1 cellular context compared by ENCODE assay signal in the genomic region with DNA sequence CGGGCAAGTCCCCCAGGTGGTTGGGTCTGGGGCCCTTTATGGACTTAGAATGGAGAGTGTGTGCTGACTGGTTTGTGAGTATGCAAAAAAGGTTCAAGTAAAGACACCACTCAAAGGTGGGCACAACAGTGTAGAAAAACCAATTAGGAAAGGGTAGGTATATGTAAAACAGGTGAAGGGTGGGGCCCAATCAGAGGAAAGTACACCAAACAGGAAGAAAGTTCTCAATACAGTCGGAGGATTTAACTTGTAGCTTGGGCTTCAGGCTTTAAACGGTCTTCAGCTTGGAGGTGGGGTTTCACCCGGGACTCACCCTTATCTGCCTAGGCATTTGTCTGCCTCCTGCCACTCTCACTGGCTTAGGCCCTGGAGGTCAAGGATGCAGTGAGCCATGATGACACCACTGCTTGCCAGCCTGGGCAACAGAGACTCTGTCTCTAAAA.
TF ChIP-seq lines count a peak whose summit lies in the region.

No MANE protein-coding gene starts in this region.

TF ChIP-seq in K562, 482 proteins besides CTCF, POLR2A, EP300 and RAD21 (continued from another document and continues in another):
- TF ChIP-seq EWSR1 (IDR thresholded peaks at IDR 0.05; ENCODE audit: borderline replicate concordance, low read depth, partially characterized antibody) (no peak), ZBTB17 (CRISPR knock-in tag; IDR thresholded peaks at IDR 0.05) (no peak), RFX7 (CRISPR knock-in tag; IDR thresholded peaks at IDR 0.05) (no peak), ILK (tag; IDR thresholded peaks at IDR 0.05; ENCODE audit: borderline replicate concordance, low read depth) (no peak), CREBBP (IDR thresholded peaks at IDR 0.05; ENCODE audit: low read depth, low read length) (no peak), TEAD1 (CRISPR knock-in tag; IDR thresholded peaks at IDR 0.05) (no peak), ARID1B (IDR thresholded peaks at IDR 0.05) (peak; percentile 71), SP1 (CRISPR knock-in tag; IDR thresholded peaks at IDR 0.05) (no peak), MAFK (IDR thresholded peaks at IDR 0.05; ENCODE audit: low read length) (no peak), BCL6 (CRISPR knock-in tag; IDR thresholded peaks at IDR 0.05) (no peak), ETV5 (CRISPR knock-in tag; IDR thresholded peaks at IDR 0.05; ENCODE audit: low read depth) (no peak), GTF2F1 (IDR thresholded peaks at IDR 0.05; ENCODE audit: low read depth, low read length) (no peak), ZBTB8A (IDR thresholded peaks at IDR 0.05; ENCODE audit: partially characterized antibody) (no peak), ZNF239 (CRISPR knock-in tag; IDR thresholded peaks at IDR 0.05) (no peak), PTBP1 (IDR thresholded peaks at IDR 0.05; ENCODE audit: low read depth, low read length) (no peak), MCM7 (IDR thresholded peaks at IDR 0.05) (no peak), LEF1 (IDR thresholded peaks at IDR 0.05) (no peak; the same call in 1 of the 2 replicates), GABPB2 (CRISPR knock-in tag; conservative IDR thresholded peaks at IDR 0.05) (no peak), KAT7 (CRISPR knock-in tag; IDR thresholded peaks at IDR 0.05; ENCODE audit: borderline replicate concordance) (no peak), TAF1 (IDR thresholded peaks at IDR 0.05; ENCODE audit: control insufficient read depth, extremely low read depth, insufficient read depth, low read length, severe bottlenecking) (peak; percentile 12), HDAC2 (IDR thresholded peaks at IDR 0.05) (peak; percentile 46; the same call in 1 of the 2 replicates), STAT5B (CRISPR knock-in tag; IDR thresholded peaks at IDR 0.05) (no peak), ZNF561 (CRISPR knock-in tag; conservative IDR thresholded peaks at IDR 0.05) (no peak), ZNF707 (CRISPR knock-in tag; conservative IDR thresholded peaks at IDR 0.05) (no peak), SPI1 (IDR thresholded peaks at IDR 0.05; ENCODE audit: borderline replicate concordance, low read depth, low read length) (no peak)
- TF ChIP-seq, protein P1, sequence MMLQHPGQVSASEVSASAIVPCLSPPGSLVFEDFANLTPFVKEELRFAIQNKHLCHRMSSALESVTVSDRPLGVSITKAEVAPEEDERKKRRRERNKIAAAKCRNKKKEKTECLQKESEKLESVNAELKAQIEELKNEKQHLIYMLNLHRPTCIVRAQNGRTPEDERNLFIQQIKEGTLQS (IDR thresholded peaks at IDR 0.05) = no peak
- TF ChIP-seq, protein P1 (CRISPR knock-in tag; conservative IDR thresholded peaks at IDR 0.05) = no peak
- TF ChIP-seq, protein P2, sequence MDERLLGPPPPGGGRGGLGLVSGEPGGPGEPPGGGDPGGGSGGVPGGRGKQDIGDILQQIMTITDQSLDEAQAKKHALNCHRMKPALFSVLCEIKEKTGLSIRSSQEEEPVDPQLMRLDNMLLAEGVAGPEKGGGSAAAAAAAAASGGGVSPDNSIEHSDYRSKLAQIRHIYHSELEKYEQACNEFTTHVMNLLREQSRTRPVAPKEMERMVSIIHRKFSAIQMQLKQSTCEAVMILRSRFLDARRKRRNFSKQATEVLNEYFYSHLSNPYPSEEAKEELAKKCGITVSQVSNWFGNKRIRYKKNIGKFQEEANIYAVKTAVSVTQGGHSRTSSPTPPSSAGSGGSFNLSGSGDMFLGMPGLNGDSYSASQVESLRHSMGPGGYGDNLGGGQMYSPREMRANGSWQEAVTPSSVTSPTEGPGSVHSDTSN (CRISPR knock-in tag; IDR thresholded peaks at IDR 0.05; ENCODE audit: low read depth) = peak; percentile 33; the same call in 1 of the 2 replicates
- TF ChIP-seq, protein P2 (tag; conservative IDR thresholded peaks at IDR 0.05; ENCODE audit: low read depth) = peak; percentile 72
- TF ChIP-seq, protein P3, sequence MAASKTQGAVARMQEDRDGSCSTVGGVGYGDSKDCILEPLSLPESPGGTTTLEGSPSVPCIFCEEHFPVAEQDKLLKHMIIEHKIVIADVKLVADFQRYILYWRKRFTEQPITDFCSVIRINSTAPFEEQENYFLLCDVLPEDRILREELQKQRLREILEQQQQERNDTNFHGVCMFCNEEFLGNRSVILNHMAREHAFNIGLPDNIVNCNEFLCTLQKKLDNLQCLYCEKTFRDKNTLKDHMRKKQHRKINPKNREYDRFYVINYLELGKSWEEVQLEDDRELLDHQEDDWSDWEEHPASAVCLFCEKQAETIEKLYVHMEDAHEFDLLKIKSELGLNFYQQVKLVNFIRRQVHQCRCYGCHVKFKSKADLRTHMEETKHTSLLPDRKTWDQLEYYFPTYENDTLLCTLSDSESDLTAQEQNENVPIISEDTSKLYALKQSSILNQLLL (CRISPR knock-in tag; IDR thresholded peaks at IDR 0.05; ENCODE audit: borderline replicate concordance) = no peak
- TF ChIP-seq, protein P4, sequence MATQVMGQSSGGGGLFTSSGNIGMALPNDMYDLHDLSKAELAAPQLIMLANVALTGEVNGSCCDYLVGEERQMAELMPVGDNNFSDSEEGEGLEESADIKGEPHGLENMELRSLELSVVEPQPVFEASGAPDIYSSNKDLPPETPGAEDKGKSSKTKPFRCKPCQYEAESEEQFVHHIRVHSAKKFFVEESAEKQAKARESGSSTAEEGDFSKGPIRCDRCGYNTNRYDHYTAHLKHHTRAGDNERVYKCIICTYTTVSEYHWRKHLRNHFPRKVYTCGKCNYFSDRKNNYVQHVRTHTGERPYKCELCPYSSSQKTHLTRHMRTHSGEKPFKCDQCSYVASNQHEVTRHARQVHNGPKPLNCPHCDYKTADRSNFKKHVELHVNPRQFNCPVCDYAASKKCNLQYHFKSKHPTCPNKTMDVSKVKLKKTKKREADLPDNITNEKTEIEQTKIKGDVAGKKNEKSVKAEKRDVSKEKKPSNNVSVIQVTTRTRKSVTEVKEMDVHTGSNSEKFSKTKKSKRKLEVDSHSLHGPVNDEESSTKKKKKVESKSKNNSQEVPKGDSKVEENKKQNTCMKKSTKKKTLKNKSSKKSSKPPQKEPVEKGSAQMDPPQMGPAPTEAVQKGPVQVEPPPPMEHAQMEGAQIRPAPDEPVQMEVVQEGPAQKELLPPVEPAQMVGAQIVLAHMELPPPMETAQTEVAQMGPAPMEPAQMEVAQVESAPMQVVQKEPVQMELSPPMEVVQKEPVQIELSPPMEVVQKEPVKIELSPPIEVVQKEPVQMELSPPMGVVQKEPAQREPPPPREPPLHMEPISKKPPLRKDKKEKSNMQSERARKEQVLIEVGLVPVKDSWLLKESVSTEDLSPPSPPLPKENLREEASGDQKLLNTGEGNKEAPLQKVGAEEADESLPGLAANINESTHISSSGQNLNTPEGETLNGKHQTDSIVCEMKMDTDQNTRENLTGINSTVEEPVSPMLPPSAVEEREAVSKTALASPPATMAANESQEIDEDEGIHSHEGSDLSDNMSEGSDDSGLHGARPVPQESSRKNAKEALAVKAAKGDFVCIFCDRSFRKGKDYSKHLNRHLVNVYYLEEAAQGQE (CRISPR knock-in tag; IDR thresholded peaks at IDR 0.05; ENCODE audit: low read depth) = no peak
- TF ChIP-seq, protein P5, sequence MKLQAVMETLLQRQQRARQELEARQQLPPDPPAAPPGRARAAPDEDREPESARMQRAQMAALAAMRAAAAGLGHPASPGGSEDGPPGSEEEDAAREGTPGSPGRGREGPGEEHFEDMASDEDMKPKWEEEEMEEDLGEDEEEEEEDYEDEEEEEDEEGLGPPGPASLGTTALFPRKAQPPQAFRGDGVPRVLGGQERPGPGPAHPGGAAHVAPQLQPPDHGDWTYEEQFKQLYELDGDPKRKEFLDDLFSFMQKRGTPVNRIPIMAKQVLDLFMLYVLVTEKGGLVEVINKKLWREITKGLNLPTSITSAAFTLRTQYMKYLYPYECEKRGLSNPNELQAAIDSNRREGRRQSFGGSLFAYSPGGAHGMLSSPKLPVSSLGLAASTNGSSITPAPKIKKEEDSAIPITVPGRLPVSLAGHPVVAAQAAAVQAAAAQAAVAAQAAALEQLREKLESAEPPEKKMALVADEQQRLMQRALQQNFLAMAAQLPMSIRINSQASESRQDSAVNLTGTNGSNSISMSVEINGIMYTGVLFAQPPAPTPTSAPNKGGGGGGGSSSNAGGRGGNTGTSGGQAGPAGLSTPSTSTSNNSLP (IDR thresholded peaks at IDR 0.05; ENCODE audit: borderline replicate concordance, low read depth, low read length) = no peak
- TF ChIP-seq, protein P6, sequence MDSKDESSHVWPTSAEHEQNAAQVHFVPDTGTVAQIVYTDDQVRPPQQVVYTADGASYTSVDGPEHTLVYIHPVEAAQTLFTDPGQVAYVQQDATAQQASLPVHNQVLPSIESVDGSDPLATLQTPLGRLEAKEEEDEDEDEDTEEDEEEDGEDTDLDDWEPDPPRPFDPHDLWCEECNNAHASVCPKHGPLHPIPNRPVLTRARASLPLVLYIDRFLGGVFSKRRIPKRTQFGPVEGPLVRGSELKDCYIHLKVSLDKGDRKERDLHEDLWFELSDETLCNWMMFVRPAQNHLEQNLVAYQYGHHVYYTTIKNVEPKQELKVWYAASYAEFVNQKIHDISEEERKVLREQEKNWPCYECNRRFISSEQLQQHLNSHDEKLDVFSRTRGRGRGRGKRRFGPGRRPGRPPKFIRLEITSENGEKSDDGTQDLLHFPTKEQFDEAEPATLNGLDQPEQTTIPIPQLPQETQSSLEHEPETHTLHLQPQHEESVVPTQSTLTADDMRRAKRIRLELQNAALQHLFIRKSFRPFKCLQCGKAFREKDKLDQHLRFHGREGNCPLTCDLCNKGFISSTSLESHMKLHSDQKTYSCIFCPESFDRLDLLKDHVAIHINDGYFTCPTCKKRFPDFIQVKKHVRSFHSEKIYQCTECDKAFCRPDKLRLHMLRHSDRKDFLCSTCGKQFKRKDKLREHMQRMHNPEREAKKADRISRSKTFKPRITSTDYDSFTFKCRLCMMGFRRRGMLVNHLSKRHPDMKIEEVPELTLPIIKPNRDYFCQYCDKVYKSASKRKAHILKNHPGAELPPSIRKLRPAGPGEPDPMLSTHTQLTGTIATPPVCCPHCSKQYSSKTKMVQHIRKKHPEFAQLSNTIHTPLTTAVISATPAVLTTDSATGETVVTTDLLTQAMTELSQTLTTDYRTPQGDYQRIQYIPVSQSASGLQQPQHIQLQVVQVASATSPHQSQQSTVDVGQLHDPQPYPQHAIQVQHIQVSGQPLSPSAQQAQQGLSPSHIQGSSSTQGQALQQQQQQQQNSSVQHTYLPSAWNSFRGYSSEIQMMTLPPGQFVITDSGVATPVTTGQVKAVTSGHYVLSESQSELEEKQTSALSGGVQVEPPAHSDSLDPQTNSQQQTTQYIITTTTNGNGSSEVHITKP (IDR thresholded peaks at IDR 0.05; ENCODE audit: partially characterized antibody) = no peak
- TF ChIP-seq, protein P7, sequence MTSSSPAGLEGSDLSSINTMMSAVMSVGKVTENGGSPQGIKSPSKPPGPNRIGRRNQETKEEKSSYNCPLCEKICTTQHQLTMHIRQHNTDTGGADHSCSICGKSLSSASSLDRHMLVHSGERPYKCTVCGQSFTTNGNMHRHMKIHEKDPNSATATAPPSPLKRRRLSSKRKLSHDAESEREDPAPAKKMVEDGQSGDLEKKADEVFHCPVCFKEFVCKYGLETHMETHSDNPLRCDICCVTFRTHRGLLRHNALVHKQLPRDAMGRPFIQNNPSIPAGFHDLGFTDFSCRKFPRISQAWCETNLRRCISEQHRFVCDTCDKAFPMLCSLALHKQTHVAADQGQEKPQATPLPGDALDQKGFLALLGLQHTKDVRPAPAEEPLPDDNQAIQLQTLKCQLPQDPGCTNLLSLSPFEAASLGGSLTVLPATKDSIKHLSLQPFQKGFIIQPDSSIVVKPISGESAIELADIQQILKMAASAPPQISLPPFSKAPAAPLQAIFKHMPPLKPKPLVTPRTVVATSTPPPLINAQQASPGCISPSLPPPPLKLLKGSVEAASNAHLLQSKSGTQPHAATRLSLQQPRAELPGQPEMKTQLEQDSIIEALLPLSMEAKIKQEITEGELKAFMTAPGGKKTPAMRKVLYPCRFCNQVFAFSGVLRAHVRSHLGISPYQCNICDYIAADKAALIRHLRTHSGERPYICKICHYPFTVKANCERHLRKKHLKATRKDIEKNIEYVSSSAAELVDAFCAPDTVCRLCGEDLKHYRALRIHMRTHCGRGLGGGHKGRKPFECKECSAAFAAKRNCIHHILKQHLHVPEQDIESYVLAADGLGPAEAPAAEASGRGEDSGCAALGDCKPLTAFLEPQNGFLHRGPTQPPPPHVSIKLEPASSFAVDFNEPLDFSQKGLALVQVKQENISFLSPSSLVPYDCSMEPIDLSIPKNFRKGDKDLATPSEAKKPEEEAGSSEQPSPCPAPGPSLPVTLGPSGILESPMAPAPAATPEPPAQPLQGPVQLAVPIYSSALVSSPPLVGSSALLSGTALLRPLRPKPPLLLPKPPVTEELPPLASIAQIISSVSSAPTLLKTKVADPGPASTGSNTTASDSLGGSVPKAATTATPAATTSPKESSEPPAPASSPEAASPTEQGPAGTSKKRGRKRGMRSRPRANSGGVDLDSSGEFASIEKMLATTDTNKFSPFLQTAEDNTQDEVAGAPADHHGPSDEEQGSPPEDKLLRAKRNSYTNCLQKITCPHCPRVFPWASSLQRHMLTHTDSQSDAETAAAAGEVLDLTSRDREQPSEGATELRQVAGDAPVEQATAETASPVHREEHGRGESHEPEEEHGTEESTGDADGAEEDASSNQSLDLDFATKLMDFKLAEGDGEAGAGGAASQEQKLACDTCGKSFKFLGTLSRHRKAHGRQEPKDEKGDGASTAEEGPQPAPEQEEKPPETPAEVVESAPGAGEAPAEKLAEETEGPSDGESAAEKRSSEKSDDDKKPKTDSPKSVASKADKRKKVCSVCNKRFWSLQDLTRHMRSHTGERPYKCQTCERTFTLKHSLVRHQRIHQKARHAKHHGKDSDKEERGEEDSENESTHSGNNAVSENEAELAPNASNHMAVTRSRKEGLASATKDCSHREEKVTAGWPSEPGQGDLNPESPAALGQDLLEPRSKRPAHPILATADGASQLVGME (CRISPR knock-in tag; IDR thresholded peaks at IDR 0.05) = no peak
- TF ChIP-seq, protein P8, sequence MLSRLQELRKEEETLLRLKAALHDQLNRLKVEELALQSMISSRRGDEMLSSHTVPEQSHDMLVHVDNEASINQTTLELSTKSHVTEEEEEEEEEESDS (CRISPR knock-in tag; IDR thresholded peaks at IDR 0.05) = no peak
